In the genomic region with DNA sequence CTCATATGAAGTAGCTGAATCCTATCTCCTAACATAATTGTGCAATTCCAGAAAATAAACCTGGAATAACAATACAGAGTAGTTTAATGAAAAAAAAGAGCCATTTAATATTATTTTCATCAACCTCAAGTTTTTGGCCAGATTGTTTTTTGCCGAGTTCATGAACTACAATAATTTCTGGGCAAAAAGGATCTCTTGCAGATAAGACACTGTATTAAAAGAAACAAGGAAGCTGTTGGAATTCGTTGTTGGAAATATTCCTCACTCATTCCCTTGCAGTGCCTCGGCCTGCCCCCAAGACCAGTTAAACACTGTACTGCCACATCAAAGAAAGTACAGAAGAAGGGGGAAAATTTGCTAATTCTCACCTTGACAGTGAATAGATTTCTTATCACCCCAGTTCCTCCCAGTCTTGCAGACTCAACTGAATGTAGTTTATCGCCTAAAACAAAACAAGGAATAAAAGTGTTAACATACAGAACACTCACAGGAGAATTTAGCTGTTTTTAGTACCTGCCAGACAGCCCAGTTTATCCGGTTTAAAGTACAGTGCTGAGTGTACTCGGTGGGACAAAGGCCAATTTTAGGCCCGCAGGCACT, we compare ENCODE assay signal across 8 cellular contexts. TPM values are rescaled to one million over a fixed set of nuclear protein-coding genes. Genes with fewer than 3 reads are reported as not detected.
DNase-seq lines count a peak whose midpoint lies in the region; ATAC-seq and TF ChIP-seq lines count a peak whose summit lies in the region.

No MANE protein-coding gene starts in this region.

- H3K36me3 ChIP-seq in testis (ENCODE audit: low read depth, missing control alignments): no peaks in the 10 kb centered on the region

- no peak for DNase-seq in activated CD4-positive, alpha-beta T cell treated with anti-CD3 and anti-CD28 coated beads, Interleukin-2, amount 10 ng/mL, durations not matched to agents 24 days and 14 days
- DNase-seq in activated CD4-positive, alpha-beta T cell treated with anti-CD3 and anti-CD28 coated beads for 48 hours: no peak
- no peak for DNase-seq in activated naive CD8-positive, alpha-beta T cell treated with anti-CD3 and anti-CD28 coated beads for 36 hours
- DNase-seq in kidney glomerular epithelial cell (lab: John Stamatoyannopoulos, UW) (peak; percentile 18), testis (no peak)
- no peak for DNase-seq in activated CD4-positive, CD25-positive, alpha-beta regulatory T cell treated with anti-CD3 and anti-CD28 coated beads, Interleukin-2, amount 50 U/mL, for 72 hours

- peaks cover 19% of the 10 kb centered on the region for H3K36me3 Mint-ChIP-seq in activated CD4-positive, alpha-beta T cell treated with anti-CD3 and anti-CD28 coated beads, Interleukin-2, amount 10 ng/mL, durations not matched to agents 24 days and 14 days (ENCODE audit: low read depth)
- peaks cover 8% of the 10 kb centered on the region for H3K36me3 Mint-ChIP-seq in activated naive CD8-positive, alpha-beta T cell treated with anti-CD3 and anti-CD28 coated beads for 36 hours

- peak overlapping the region; percentile 97 for H3K4me3 Mint-ChIP-seq in activated CD4-positive, alpha-beta T cell treated with anti-CD3 and anti-CD28 coated beads, Interleukin-2, amount 10 ng/mL, durations not matched to agents 24 days and 14 days
- H3K4me3 Mint-ChIP-seq in activated naive CD8-positive, alpha-beta T cell treated with anti-CD3 and anti-CD28 coated beads for 36 hours: peak overlapping the region; percentile 95

- ATAC-seq in HG02623 (IDR thresholded peaks at IDR 0.05; ENCODE audit: unreplicated experiment): no peak
- no peak for ATAC-seq in GM21717 (IDR thresholded peaks at IDR 0.05; ENCODE audit: unreplicated experiment)

- TF ChIP-seq CTCF in testis (IDR thresholded peaks at IDR 0.05): no peak

- no peaks in the 10 kb centered on the region for H3K27me3 ChIP-seq in testis

- 3 to 4% methylated on average over 7 of the region's 7 CpGs for WGBS in testis, 2 donors

- H3K9me3 Mint-ChIP-seq in activated CD4-positive, alpha-beta T cell treated with anti-CD3 and anti-CD28 coated beads, Interleukin-2, amount 10 ng/mL, durations not matched to agents 24 days and 14 days: no peaks in the 10 kb centered on the region
- no peaks in the 10 kb centered on the region for H3K9me3 Mint-ChIP-seq in activated naive CD8-positive, alpha-beta T cell treated with anti-CD3 and anti-CD28 coated beads for 36 hours

- intact Hi-C loops in activated CD4-positive, alpha-beta T cell treated with anti-CD3 and anti-CD28 coated beads, Interleukin-2, amount 10 ng/mL, durations not matched to agents 24 days and 14 days (cut with micrococcal nuclease): loop anchor here (1.0 to 5.0 kb wide), 4 partner anchors 78 to 721 kb away; a partner anchor contains a TSS
- intact Hi-C loops in testis (cut with DNase I; ENCODE audit: low total_unique reads): no loop called here

- H3K27me3 Mint-ChIP-seq in activated CD4-positive, alpha-beta T cell treated with anti-CD3 and anti-CD28 coated beads, Interleukin-2, amount 10 ng/mL, durations not matched to agents 24 days and 14 days: no peaks in the 10 kb centered on the region
- H3K27me3 Mint-ChIP-seq in activated naive CD8-positive, alpha-beta T cell treated with anti-CD3 and anti-CD28 coated beads for 36 hours: no peaks in the 10 kb centered on the region

- H3K27ac Mint-ChIP-seq in activated CD4-positive, alpha-beta T cell treated with anti-CD3 and anti-CD28 coated beads, Interleukin-2, amount 10 ng/mL, durations not matched to agents 24 days and 14 days: no peak overlapping the region
- no peak overlapping the region for H3K27ac Mint-ChIP-seq in activated naive CD8-positive, alpha-beta T cell treated with anti-CD3 and anti-CD28 coated beads for 36 hours

- H3K9me3 ChIP-seq in testis: no peaks in the 10 kb centered on the region

- H3K27ac ChIP-seq in testis: peak overlapping the region; percentile 48 to 73

- H3K4me1 ChIP-seq in testis: peaks cover 24% of the 10 kb centered on the region

- H3K4me1 Mint-ChIP-seq in activated CD4-positive, alpha-beta T cell treated with anti-CD3 and anti-CD28 coated beads, Interleukin-2, amount 10 ng/mL, durations not matched to agents 24 days and 14 days: peaks cover 22% of the 10 kb centered on the region
- peaks cover 23% of the 10 kb centered on the region for H3K4me1 Mint-ChIP-seq in activated naive CD8-positive, alpha-beta T cell treated with anti-CD3 and anti-CD28 coated beads for 36 hours

- TF ChIP-seq POLR2A in testis (IDR thresholded peaks at IDR 0.05): no peak

- H3K4me3 ChIP-seq in testis: peak overlapping the region; percentile 70 to 72

RNA-seq across cellular contexts. Expression of a gene that starts 1.3 kb away (rescaled TPM):
- 25.4 and 26.0 TPM in 2 replicates for total RNA-seq in activated CD4-positive, alpha-beta T cell treated with anti-CD3 and anti-CD28 coated beads, Interleukin-2, amount 10 ng/mL, durations not matched to agents 24 days and 14 days
- 10 to 100 TPM; 14.3 to 18.3 TPM for total RNA-seq in activated naive CD8-positive, alpha-beta T cell treated with anti-CD3 and anti-CD28 coated beads for 36 hours
- 100 to 1,000 TPM in 1 of 2 donors, 10 to 100 TPM in 1; 80.0 to 120 TPM for total RNA-seq in testis
- 93.4 TPM for polyA plus RNA-seq in testis (ENCODE audit: insufficient read depth, low read depth, low replicate concordance)

RNA-seq across cellular contexts. Expression of a gene that starts 12.4 kb away (rescaled TPM):
- total RNA-seq in activated CD4-positive, alpha-beta T cell treated with anti-CD3 and anti-CD28 coated beads, Interleukin-2, amount 10 ng/mL, durations not matched to agents 24 days and 14 days: 27.3 and 29.4 TPM in 2 replicates
- 10 to 100 TPM; 13.5 to 13.6 TPM for total RNA-seq in activated naive CD8-positive, alpha-beta T cell treated with anti-CD3 and anti-CD28 coated beads for 36 hours
- 10 to 100 TPM; 50.0 to 55.0 TPM for total RNA-seq in testis
- 29.0 TPM for polyA plus RNA-seq in testis (ENCODE audit: insufficient read depth, low read depth, low replicate concordance)
